Comparison of ENCODE assay signal across 23 cellular contexts in genomic region chr3:37808656-37809055, GRCh38.
"Had no signal": no experiment of that assay in that cellular context is flagged by ENCODE, and none has a peak within 500 bp of the region (broad histone marks: within the 10 kb centered on the region; RNA-seq: fewer than 3 reads in every experiment).

No MANE protein-coding gene starts in this region.

- DNase-seq: activated CD4-positive, alpha-beta memory T cell treated with anti-CD3 and anti-CD28 coated beads for 36 hours; activated CD4-positive, alpha-beta T cell treated with anti-CD3 and anti-CD28 coated beads, Interleukin-2, amount 10 ng/mL, durations not matched to agents 24 days and 14 days; activated CD4-positive, CD25-positive, alpha-beta regulatory T cell treated with anti-CD3 and anti-CD28 coated beads, Interleukin-2, amount 50 U/mL, for 72 hours; activated CD8-positive, alpha-beta memory T cell treated with anti-CD3 and anti-CD28 coated beads, Interleukin-2, amount 50 U/mL, for 4 hours; activated naive CD8-positive, alpha-beta T cell treated with anti-CD3 and anti-CD28 coated beads, Interleukin-2, amount 50 U/mL, for 24 hours; activated T-cell treated with anti-CD3 and anti-CD28 coated beads, Interleukin-2, amount 50 U/mL, for 1 hour; amygdala; effector CD8-positive, alpha-beta T cell; heart left ventricle; kidney glomerular epithelial cell; lower lobe of right lung; mesenchymal stem cell; natural killer cell; posterior cingulate gyrus; right cardiac atrium; stimulated activated CD4-positive, alpha-beta T cell treated with anti-CD3 and anti-CD28 coated beads, Interleukin-2, amount 100 ng/mL, for 48 hours; stimulated activated naive CD8-positive, alpha-beta T cell treated with anti-CD3 and anti-CD28 coated beads, Interleukin-15, Interleukin-2, amounts not matched to agents 100 U/mL and 50 U/mL, for 24 hours; T-helper 2 cell; testis; trophoblast cell had no signal

- H3K27me3 Mint-ChIP-seq: activated CD4-positive, alpha-beta T cell treated with anti-CD3 and anti-CD28 coated beads, Interleukin-2, amount 10 ng/mL, durations not matched to agents 24 days and 14 days; dendritic cell treated with granulocyte-macrophage colony-stimulating factor and Interleukin-4, amounts not matched to agents 40 ng/mL and 50 ng/mL, for 4 days had no signal

- H3K9me3 Mint-ChIP-seq: activated CD4-positive, alpha-beta memory T cell treated with anti-CD3 and anti-CD28 coated beads for 36 hours; activated CD4-positive, alpha-beta T cell treated with anti-CD3 and anti-CD28 coated beads, Interleukin-2, amount 10 ng/mL, durations not matched to agents 24 days and 14 days; activated naive CD4-positive, alpha-beta T cell treated with anti-CD3 and anti-CD28 coated beads, Interleukin-2, amount 50 U/mL, for 24 hours; activated naive CD8-positive, alpha-beta T cell treated with anti-CD3 and anti-CD28 coated beads, Interleukin-2, amount 50 U/mL, for 24 hours; central memory CD8-positive, alpha-beta T cell; dendritic cell treated with granulocyte-macrophage colony-stimulating factor and Interleukin-4, amounts not matched to agents 40 ng/mL and 50 ng/mL, for 4 days; natural killer cell had no signal

- H3K36me3 Mint-ChIP-seq: activated CD4-positive, alpha-beta memory T cell treated with anti-CD3 and anti-CD28 coated beads for 36 hours; activated naive CD4-positive, alpha-beta T cell treated with anti-CD3 and anti-CD28 coated beads, Interleukin-2, amount 50 U/mL, for 24 hours; natural killer cell had no signal

- H3K27ac Mint-ChIP-seq: activated CD4-positive, alpha-beta memory T cell treated with anti-CD3 and anti-CD28 coated beads for 36 hours; activated CD4-positive, alpha-beta T cell treated with anti-CD3 and anti-CD28 coated beads, Interleukin-2, amount 10 ng/mL, durations not matched to agents 24 days and 14 days; activated naive CD4-positive, alpha-beta T cell treated with anti-CD3 and anti-CD28 coated beads, Interleukin-2, amount 50 U/mL, for 24 hours; activated naive CD8-positive, alpha-beta T cell treated with anti-CD3 and anti-CD28 coated beads, Interleukin-2, amount 50 U/mL, for 24 hours; dendritic cell treated with granulocyte-macrophage colony-stimulating factor and Interleukin-4, amounts not matched to agents 40 ng/mL and 50 ng/mL, for 4 days; natural killer cell had no signal

- H3K4me1 Mint-ChIP-seq: activated naive CD4-positive, alpha-beta T cell treated with anti-CD3 and anti-CD28 coated beads, Interleukin-2, amount 50 U/mL, for 24 hours; central memory CD8-positive, alpha-beta T cell; natural killer cell had no signal

- H3K4me3 Mint-ChIP-seq: activated CD4-positive, alpha-beta memory T cell treated with anti-CD3 and anti-CD28 coated beads for 36 hours; activated CD4-positive, alpha-beta T cell treated with anti-CD3 and anti-CD28 coated beads, Interleukin-2, amount 10 ng/mL, durations not matched to agents 24 days and 14 days; activated naive CD4-positive, alpha-beta T cell treated with anti-CD3 and anti-CD28 coated beads, Interleukin-2, amount 50 U/mL, for 24 hours; activated naive CD8-positive, alpha-beta T cell treated with anti-CD3 and anti-CD28 coated beads, Interleukin-2, amount 50 U/mL, for 24 hours; central memory CD8-positive, alpha-beta T cell; dendritic cell treated with granulocyte-macrophage colony-stimulating factor and Interleukin-4, amounts not matched to agents 40 ng/mL and 50 ng/mL, for 4 days; natural killer cell had no signal
